ENCODE assay signal across 4 cellular contexts in genomic region chr4:99227646-99228045, GRCh38. TPM values are rescaled to one million over a fixed set of nuclear protein-coding genes. Genes with fewer than 3 reads are reported as not detected.
"Had no signal": no experiment of that assay in that cellular context is flagged by ENCODE, and none has a peak within 500 bp of the region (broad histone marks: within the 10 kb centered on the region; RNA-seq: fewer than 3 reads in every experiment).

No MANE protein-coding gene starts in this region.

RNA-seq across cellular contexts. Expression of gene ADH6, which starts 8.6 kb away (rescaled TPM):
- polyA plus RNA-seq: endothelial cell of umbilical vein, foreskin keratinocyte, heart left ventricle, heart right ventricle had no signal
